11 cellular contexts compared by ENCODE assay signal in the genomic region with DNA sequence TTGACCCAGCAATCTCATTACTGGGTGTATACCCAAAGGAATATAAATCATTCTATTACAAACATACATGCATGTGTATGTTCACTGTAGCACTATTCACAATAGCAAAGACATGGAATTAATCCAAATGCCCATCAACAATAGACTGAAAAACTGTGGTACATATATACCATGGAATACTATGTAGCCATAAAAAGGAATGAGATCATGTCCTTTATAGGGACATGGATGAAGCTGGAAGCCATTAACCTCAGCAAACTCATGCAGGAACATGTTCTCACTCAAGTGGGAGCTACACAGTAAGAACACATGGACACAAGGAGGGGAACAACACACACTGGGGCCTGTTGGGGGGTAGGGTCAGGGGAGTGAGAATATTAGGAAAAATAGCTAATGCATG. TPM values are rescaled to one million over a fixed set of nuclear protein-coding genes. Genes with fewer than 3 reads are reported as not detected.
"Had no signal": no experiment of that assay in that cellular context is flagged by ENCODE, and none has a peak within 500 bp of the region (broad histone marks: within the 10 kb centered on the region; RNA-seq: fewer than 3 reads in every experiment).

No MANE protein-coding gene starts in this region.

RNA-seq across cellular contexts. Expression of gene AMHR2, which starts 15.9 kb away (rescaled TPM):
- total RNA-seq: activated naive CD8-positive, alpha-beta T cell treated with anti-CD3 and anti-CD28 coated beads, Interleukin-2, amount 10 ng/mL, durations not matched to agents 7 days and 5 days; astrocyte; chondrocyte; endothelial cell of umbilical vein; fibroblast of lung; fibroblast of villous mesenchyme; kidney; left colon; mammary epithelial cell; osteoblast; skeletal muscle tissue had no signal
- polyA plus RNA-seq: endothelial cell of umbilical vein, fibroblast of lung, mammary epithelial cell had no signal
